Comparison of ENCODE assay signal across 24 cellular contexts in the genomic region with DNA sequence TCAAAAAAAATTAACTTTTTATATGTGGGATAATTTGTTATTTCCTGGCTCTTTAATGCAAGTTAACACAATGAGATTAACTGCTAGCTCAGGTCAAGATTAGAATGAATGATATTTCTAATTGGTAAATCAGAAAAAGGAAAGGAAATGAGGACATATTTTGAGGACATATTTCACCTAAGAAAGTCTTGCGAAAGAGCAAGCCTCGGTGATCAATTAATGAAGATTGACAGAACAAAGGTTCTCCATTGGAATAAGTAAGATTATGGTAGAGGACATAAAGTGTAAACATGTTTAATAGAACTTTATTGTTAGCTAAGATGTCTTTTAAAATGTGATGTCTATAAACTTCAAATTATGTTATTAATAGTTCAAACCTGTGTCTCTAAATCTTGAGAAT.
DNase-seq lines count a peak whose midpoint lies in the region; ATAC-seq, FAIRE-seq and TF ChIP-seq lines count a peak whose summit lies in the region.
"Had no signal": no experiment of that assay in that cellular context is flagged by ENCODE, and none has a peak within 500 bp of the region (broad histone marks: within the 10 kb centered on the region; RNA-seq: fewer than 3 reads in every experiment).

No MANE protein-coding gene starts in this region.

- H2AFZ ChIP-seq in IMR-90 (replicated peaks; ENCODE audit: low read length, poor library complexity) (no peak overlapping the region), SU-DHL-6 (ENCODE audit: low read depth, low read length, severe bottlenecking) (peak overlapping the region; percentile 5), K562 (ENCODE audit: low read depth, low read length) (no peak overlapping the region)

- TF ChIP-seq CTCF in IMR-90 (conservative IDR thresholded peaks at IDR 0.05; ENCODE audit: low read depth, low read length), result no peak
- no peak for TF ChIP-seq CTCF in SU-DHL-6 (IDR thresholded peaks at IDR 0.05; ENCODE audit: insufficient read depth, low read length, poor library complexity, severe bottlenecking)
- no peak for TF ChIP-seq CTCF in K562 (IDR thresholded peaks at IDR 0.05 in 2 of 3, conservative IDR thresholded peaks at IDR 0.05 in 1 of 3; ENCODE audit: insufficient read depth in 2 of 3, low read depth in 1 of 3, low read length in 3 of 3)
- TF ChIP-seq CTCF in CD8-positive, alpha-beta T cell (IDR thresholded peaks at IDR 0.05), result no peak
- no peak for TF ChIP-seq CTCF in glutamatergic neuron (IDR thresholded peaks at IDR 0.05; ENCODE audit: partially characterized antibody, unreplicated experiment)
- TF ChIP-seq CTCF in RWPE1 (conservative IDR thresholded peaks at IDR 0.05; ENCODE audit: low read depth), result no peak

- H3K9me2 ChIP-seq in SU-DHL-6 (replicated peaks; ENCODE audit: insufficient read depth, low read length), result no peaks in the 10 kb centered on the region

- WGBS in IMR-90 (ENCODE audit: extremely low coverage in 2 of 2, insufficient read length in 1 of 2), 2 experiments, result no CpG with 5 or more reads among the region's 2 CpGs
- WGBS in K562 (ENCODE audit: insufficient coverage, low coverage, missing lambda C conversion rate), result 6% methylated on average over 2 of the region's 2 CpGs

- H3K9ac ChIP-seq in IMR-90 (ENCODE audit: low read depth, low read length) (no peak overlapping the region), SU-DHL-6 (ENCODE audit: low read length) (no peak overlapping the region), K562 (ENCODE audit: insufficient read depth in 1 of 2, low read depth in 2 of 2, low read length in 2 of 2) (no peak overlapping the region)
- H3K9ac ChIP-seq: BLaER1 treated with 17β-estradiol and CSF1 and Interleukin-3, amounts not matched to agents 10 nM and 100 nM had no signal

- TF ChIP-seq RAD21 in IMR-90 (IDR thresholded peaks at IDR 0.05; ENCODE audit: low read length) (no peak), K562 (CRISPR knock-in tag; conservative IDR thresholded peaks at IDR 0.05 in 1 of 2, IDR thresholded peaks at IDR 0.05 in 1 of 2) (no peak)

- TF ChIP-seq POLR2A in IMR-90 (IDR thresholded peaks at IDR 0.05; ENCODE audit: low read depth, low read length) (no peak), K562 (conservative IDR thresholded peaks at IDR 0.05) (no peak)

- H3K27ac ChIP-seq in IMR-90 (ENCODE audit: insufficient read depth, low read length) (no peak overlapping the region), SU-DHL-6 (ENCODE audit: low read depth, low read length) (no peak overlapping the region), K562 (ENCODE audit: extremely low read depth, low read depth, low read length) (no peak overlapping the region), RWPE1 (no peak overlapping the region)
- H3K27ac ChIP-seq in CD8-positive, alpha-beta T cell (ENCODE audit: low read depth, low read length), result no peak overlapping the region
- H3K27ac ChIP-seq: BLaER1 treated with 17β-estradiol and CSF1 and Interleukin-3, amounts not matched to agents 10 nM and 100 nM; C4-2B had no signal

- no peaks in the 10 kb centered on the region for H3K36me3 Mint-ChIP-seq in CD8-positive, alpha-beta T cell
- H3K36me3 Mint-ChIP-seq in glutamatergic neuron (ENCODE audit: unreplicated experiment), result no peaks in the 10 kb centered on the region
- H3K36me3 Mint-ChIP-seq: CD8-positive, alpha-beta memory T cell had no signal

- H3K56ac ChIP-seq in IMR-90 (ENCODE audit: extremely low read depth, insufficient read depth, low read length), result no peak overlapping the region

- no peak overlapping the region for H2BK20ac ChIP-seq in IMR-90 (ENCODE audit: low read depth, low read length)

- dilution Hi-C loops in IMR-90 (cut with HindIII; ENCODE audit: low sequenced_read_pairs, unreplicated experiment), result no loop called here

- no peak overlapping the region for H3K4me3 Mint-ChIP-seq in CD8-positive, alpha-beta T cell
- H3K4me3 Mint-ChIP-seq in glutamatergic neuron (ENCODE audit: unreplicated experiment), result no peak overlapping the region
- H3K4me3 Mint-ChIP-seq: B cell; CD4-positive, alpha-beta T cell; CD8-positive, alpha-beta memory T cell had no signal

- no peak overlapping the region for H3K27ac Mint-ChIP-seq in CD8-positive, alpha-beta T cell
- H3K27ac Mint-ChIP-seq in glutamatergic neuron (ENCODE audit: unreplicated experiment), result no peak overlapping the region
- H3K27ac Mint-ChIP-seq: B cell; CD4-positive, alpha-beta T cell; CD8-positive, alpha-beta memory T cell had no signal

- intact Hi-C loops in IMR-90 (cut with micrococcal nuclease) (no loop called here), K562 (cut with micrococcal nuclease) (no loop called here)
- intact Hi-C loops in CD8-positive, alpha-beta T cell (cut with DNase I, micrococcal nuclease), result no loop called here

- ATAC-seq in IMR-90 (ENCODE audit: low read depth) (no peak), K562 (no peak), HG03354 (IDR thresholded peaks at IDR 0.05; ENCODE audit: poor library complexity, severe bottlenecking, unreplicated experiment) (no peak)
- no peak for ATAC-seq in CD8-positive, alpha-beta T cell

- no peaks in the 10 kb centered on the region for H3K79me1 ChIP-seq in IMR-90 (ENCODE audit: low read depth in 1 of 2, low read length in 2 of 2)

- H3K4me3 ChIP-seq in IMR-90 (ENCODE audit: insufficient read depth, low read depth, low read length) (no peak overlapping the region), SU-DHL-6 (ENCODE audit: insufficient read depth, low read length, poor library complexity, severe bottlenecking) (no peak overlapping the region), K562 (no peak overlapping the region)
- H3K4me3 ChIP-seq in CD8-positive, alpha-beta T cell (ENCODE audit: low read depth, low read length), result no peak overlapping the region
- H3K4me3 ChIP-seq: BLaER1 treated with 17β-estradiol and CSF1 and Interleukin-3, amounts not matched to agents 10 nM and 100 nM had no signal

- no peak overlapping the region for H2BK5ac ChIP-seq in IMR-90 (ENCODE audit: low read depth, low read length, poor library complexity, severe bottlenecking)

- no peaks in the 10 kb centered on the region for H3K36me3 ChIP-seq in IMR-90 (ENCODE audit: control insufficient read depth, insufficient read depth, low read length)
- H3K36me3 ChIP-seq in SU-DHL-6 (ENCODE audit: low read length), result no peaks in the 10 kb centered on the region; the same call in 1 of the 2 replicates
- no peaks in the 10 kb centered on the region for H3K36me3 ChIP-seq in K562 (ENCODE audit: control insufficient read depth, insufficient read depth, low read length)
- H3K36me3 ChIP-seq in CD8-positive, alpha-beta T cell (ENCODE audit: insufficient read depth, low read length), result no peaks in the 10 kb centered on the region
- H3K36me3 ChIP-seq: BLaER1 treated with 17β-estradiol and CSF1 and Interleukin-3, amounts not matched to agents 10 nM and 100 nM had no signal

- no peak for FAIRE-seq in K562 (lab: Jason Lieb, UNC)
- FAIRE-seq: A204.1, GM12891, GM19239 had no signal

- H4K20me1 ChIP-seq in IMR-90 (ENCODE audit: insufficient read depth, low read length) (no peaks in the 10 kb centered on the region), SU-DHL-6 (ENCODE audit: low read depth, low read length) (no peaks in the 10 kb centered on the region), K562 (replicated peaks; ENCODE audit: control insufficient read depth, insufficient read depth, low read length) (no peaks in the 10 kb centered on the region)
- H4K20me1 ChIP-seq: BLaER1 treated with 17β-estradiol and CSF1 and Interleukin-3, amounts not matched to agents 10 nM and 100 nM had no signal

- no peak overlapping the region for H2AK9ac ChIP-seq in IMR-90 (replicated peaks; ENCODE audit: low read depth, low read length, poor library complexity)

- CTCF ChIA-PET in IMR-90 (lab: Yijun Ruan, JAX), result no interaction called here
- CTCF ChIA-PET in K562 (lab: Yijun Ruan, JAX; ENCODE audit: low intra/inter-chr PET ratio), result no interaction called here
- CTCF ChIA-PET in CD8-positive, alpha-beta T cell (lab: Charles Lee), result no interaction called here
- CTCF ChIA-PET in RWPE1 (lab: Yijun Ruan, JAX), result interaction anchor here (0.9 kb wide), 1 partner anchor 428 kb away, joined by 3 read pairs; no protein-coding TSS in a partner anchor

- H3K9me3 ChIP-seq in IMR-90 (ENCODE audit: control insufficient read depth, insufficient read depth, low read length) (no peaks in the 10 kb centered on the region), SU-DHL-6 (ENCODE audit: insufficient read depth, low read length) (0 out of 2 replicates have a peak, but pooled peaks cover 3% of the 10 kb centered on the region), K562 (replicated peaks; ENCODE audit: control insufficient read depth, insufficient read depth, low read depth, low read length) (no peaks in the 10 kb centered on the region; the same call in 1 of the 2 replicates)
- H3K9me3 ChIP-seq in CD8-positive, alpha-beta T cell (ENCODE audit: low read length), result no peaks in the 10 kb centered on the region
- H3K9me3 ChIP-seq: BLaER1 treated with 17β-estradiol and CSF1 and Interleukin-3, amounts not matched to agents 10 nM and 100 nM had no signal

- H2BK120ac ChIP-seq in IMR-90 (ENCODE audit: low read depth, low read length), result no peak overlapping the region

- H3K4me1 Mint-ChIP-seq in CD8-positive, alpha-beta T cell (ENCODE audit: low read depth), result no peaks in the 10 kb centered on the region
- H3K4me1 Mint-ChIP-seq in glutamatergic neuron (ENCODE audit: low read depth, unreplicated experiment), result no peaks in the 10 kb centered on the region
- H3K4me1 Mint-ChIP-seq: B cell; CD8-positive, alpha-beta memory T cell had no signal

- H2BK15ac ChIP-seq in IMR-90 (ENCODE audit: low read depth, low read length), result no peak overlapping the region

- no peak overlapping the region for H4K91ac ChIP-seq in IMR-90 (ENCODE audit: insufficient read depth, low read depth, low read length)

- POLR2A ChIA-PET in IMR-90 (lab: Charles Lee; ENCODE audit: unreplicated experiment), result no interaction called here
- POLR2A ChIA-PET in K562 (lab: Yijun Ruan, JAX), result interaction anchor here (0.7 kb wide), 1 partner anchor 33 kb away, joined by 3 read pairs; no protein-coding TSS in a partner anchor
- POLR2A ChIA-PET in CD8-positive, alpha-beta T cell (lab: Charles Lee), result no interaction called here
- POLR2A ChIA-PET in RWPE1 (lab: Yijun Ruan, JAX; ENCODE audit: low non-redundant PET), result no interaction called here

- no peaks in the 10 kb centered on the region for H3F3A ChIP-seq in SU-DHL-6 (ENCODE audit: insufficient read depth)

- H2AK5ac ChIP-seq in IMR-90 (ENCODE audit: low read depth, low read length), result no peak overlapping the region

- H3K27me3 ChIP-seq in IMR-90 (ENCODE audit: control insufficient read depth, insufficient read depth, low read length) (no peaks in the 10 kb centered on the region), SU-DHL-6 (ENCODE audit: low read length) (no peaks in the 10 kb centered on the region), K562 (ENCODE audit: control insufficient read depth in 2 of 2, insufficient read depth in 2 of 2, low read length in 2 of 2) (no peaks in the 10 kb centered on the region)
- H3K27me3 ChIP-seq in CD8-positive, alpha-beta T cell (ENCODE audit: insufficient read depth, low read length), result no peaks in the 10 kb centered on the region
- H3K27me3 ChIP-seq: BLaER1 treated with 17β-estradiol and CSF1 and Interleukin-3, amounts not matched to agents 10 nM and 100 nM had no signal

- H4K5ac ChIP-seq in IMR-90 (ENCODE audit: low read depth, low read length), result no peak overlapping the region

- H3K14ac ChIP-seq in IMR-90 (replicated peaks; ENCODE audit: low read depth, low read length), result no peak overlapping the region

- no peak overlapping the region for H3K18ac ChIP-seq in IMR-90 (ENCODE audit: low read depth, low read length)

- H4K8ac ChIP-seq in IMR-90 (ENCODE audit: low read depth in 2 of 2, low read length in 2 of 2), result no peak overlapping the region

- H3K4me1 ChIP-seq in IMR-90 (ENCODE audit: control insufficient read depth, insufficient read depth, low read length) (no peaks in the 10 kb centered on the region), K562 (replicated peaks in 1 of 2; ENCODE audit: control insufficient read depth in 2 of 2, insufficient read depth in 2 of 2, low read length in 2 of 2) (no peaks in the 10 kb centered on the region)
- H3K4me1 ChIP-seq in CD8-positive, alpha-beta T cell (ENCODE audit: insufficient read depth, low read length), result no peaks in the 10 kb centered on the region
- H3K4me1 ChIP-seq: BLaER1 treated with 17β-estradiol and CSF1 and Interleukin-3, amounts not matched to agents 10 nM and 100 nM had no signal

- no peaks in the 10 kb centered on the region for H3K27me3 Mint-ChIP-seq in CD8-positive, alpha-beta T cell (ENCODE audit: low read depth)
- H3K27me3 Mint-ChIP-seq in glutamatergic neuron (ENCODE audit: unreplicated experiment), result no peaks in the 10 kb centered on the region
- H3K27me3 Mint-ChIP-seq: B cell; CD4-positive, alpha-beta T cell; CD8-positive, alpha-beta memory T cell had no signal

- H3K4me2 ChIP-seq in IMR-90 (ENCODE audit: low read depth, low read length), result no peak overlapping the region
- H3K4me2 ChIP-seq in SU-DHL-6 (ENCODE audit: low read depth, low read length, poor library complexity, severe bottlenecking), result no peak overlapping the region
- no peak overlapping the region for H3K4me2 ChIP-seq in K562 (ENCODE audit: insufficient read depth, low read length)
- H3K4me2 ChIP-seq: BLaER1 treated with 17β-estradiol and CSF1 and Interleukin-3, amounts not matched to agents 10 nM and 100 nM had no signal

- TF ChIP-seq EP300 in K562 (IDR thresholded peaks at IDR 0.05; ENCODE audit: low read length), result no peak

- DNase-seq in IMR-90, result no peak
- DNase-seq in K562 (ENCODE audit: extremely low read depth in 1 of 4, low spot score in 3 of 4), result no peak
- no peak for DNase-seq in CD8-positive, alpha-beta T cell
- DNase-seq in glutamatergic neuron, result no peak
- DNase-seq in RWPE1 (ENCODE audit: low spot score), result no peak
- DNase-seq: 8988T; AML-193; CD4-positive, alpha-beta T cell; CD8-positive, alpha-beta memory T cell; COR-L47; DMS 273 treated with DMSO at 0.1 percent for 48 hours; DMS153; DMS53; DMS79; DND-41; GDM1 had no signal

- no peaks in the 10 kb centered on the region for H3K9me3 Mint-ChIP-seq in CD8-positive, alpha-beta T cell
- H3K9me3 Mint-ChIP-seq in glutamatergic neuron (ENCODE audit: unreplicated experiment), result no peaks in the 10 kb centered on the region
- H3K9me3 Mint-ChIP-seq: CD4-positive, alpha-beta T cell had no signal

- BruUV-seq in IMR-90 (replicated peaks; lab: Mats Ljungman, UMichigan) (no TSS peak), K562 (replicated peaks; lab: Mats Ljungman, UMichigan) (no TSS peak)

- no peaks in the 10 kb centered on the region for H3K79me2 ChIP-seq in SU-DHL-6 (ENCODE audit: insufficient read depth, low read length)
- H3K79me2 ChIP-seq in K562 (ENCODE audit: control insufficient read depth, insufficient read depth, low read length), result no peaks in the 10 kb centered on the region

- in situ Hi-C loops in IMR-90 (cut with MboI; ENCODE audit: low sequenced_read_pairs) (no loop called here), K562 (cut with MboI) (no loop called here)

- no peak overlapping the region for H3K4ac ChIP-seq in IMR-90 (ENCODE audit: low read depth, low read length)

- no peaks in the 10 kb centered on the region for H3K9me1 ChIP-seq in IMR-90 (ENCODE audit: insufficient read depth, low read length)
- no peaks in the 10 kb centered on the region for H3K9me1 ChIP-seq in K562 (ENCODE audit: control insufficient read depth, insufficient read depth, low read length)

- H3K23ac ChIP-seq in IMR-90 (ENCODE audit: low read depth, low read length), result no peak overlapping the region
